Comparison of ENCODE assay signal across 19 cellular contexts in the genomic region with DNA sequence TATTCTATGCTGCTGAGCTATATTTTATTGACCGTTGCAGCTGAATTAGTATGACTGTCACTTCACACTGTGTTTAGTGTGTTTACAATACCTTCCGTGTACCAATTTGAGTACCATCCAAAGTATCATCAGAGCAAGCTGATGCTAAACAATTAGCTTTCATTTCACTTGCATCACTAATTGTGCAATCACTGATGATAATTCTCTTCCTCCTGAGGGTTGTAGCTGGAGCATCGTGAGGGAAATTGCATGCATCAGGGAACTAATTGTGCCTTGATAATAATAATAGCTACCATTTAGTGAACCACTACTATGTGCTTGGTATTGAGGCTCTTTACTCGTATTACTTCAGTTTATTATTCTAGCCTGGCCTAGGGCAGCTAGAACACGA.
"Had no signal": no experiment of that assay in that cellular context is flagged by ENCODE, and none has a peak within 500 bp of the region (broad histone marks: within the 10 kb centered on the region; RNA-seq: fewer than 3 reads in every experiment).

No MANE protein-coding gene starts in this region.

- H3K27me3 Mint-ChIP-seq: activated CD4-positive, alpha-beta memory T cell treated with anti-CD3 and anti-CD28 coated beads for 36 hours; activated naive CD8-positive, alpha-beta T cell treated with anti-CD3 and anti-CD28 coated beads for 36 hours; dendritic cell treated with granulocyte-macrophage colony-stimulating factor and Interleukin-4, amounts not matched to agents 40 ng/mL and 50 ng/mL, for 4 days; naive thymus-derived CD8-positive, alpha-beta T cell; stimulated activated naive B cell treated with anti-CD40 and anti-IgM and Interleukin-4, amounts not matched to agents 10 μg/mL and 1 μg/mL and 100 μg/mL, for 72 hours had no signal

- H3K27ac ChIP-seq: spleen, transverse colon, VCaP had no signal

- H3K27ac Mint-ChIP-seq: activated CD4-positive, alpha-beta memory T cell treated with anti-CD3 and anti-CD28 coated beads for 36 hours; activated naive CD8-positive, alpha-beta T cell treated with anti-CD3 and anti-CD28 coated beads for 36 hours; dendritic cell treated with granulocyte-macrophage colony-stimulating factor and Interleukin-4, amounts not matched to agents 40 ng/mL and 50 ng/mL, for 4 days; endodermal cell; naive thymus-derived CD8-positive, alpha-beta T cell had no signal

- H3K4me3 ChIP-seq: mucosa of descending colon, spleen, transverse colon had no signal

- H3K9me3 ChIP-seq: mucosa of descending colon, transverse colon had no signal

- H3K36me3 ChIP-seq: transverse colon had no signal

- DNase-seq: activated CD4-positive, alpha-beta memory T cell treated with anti-CD3 and anti-CD28 coated beads for 36 hours; activated gamma-delta T cell; activated naive CD8-positive, alpha-beta T cell treated with anti-CD3 and anti-CD28 coated beads for 36 hours; activated T-cell treated with anti-CD3 and anti-CD28 coated beads, Interleukin-2, amount 50 U/mL, for 48 hours; cerebellar nuclear complex; endodermal cell; mammary epithelial cell; mucosa of descending colon; naive thymus-derived CD8-positive, alpha-beta T cell; posterior cingulate gyrus; spleen; stimulated activated CD4-positive, alpha-beta T cell treated with anti-CD3 and anti-CD28 coated beads, Interleukin-1b, Interleukin-23, amount 100 ng/mL, for 48 hours; stimulated activated naive B cell treated with anti-CD40 and anti-IgM and Interleukin-4, amounts not matched to agents 10 μg/mL and 1 μg/mL and 100 μg/mL, for 72 hours; T-helper 9 cell; transverse colon had no signal

- H3K9me3 Mint-ChIP-seq: activated naive CD8-positive, alpha-beta T cell treated with anti-CD3 and anti-CD28 coated beads for 36 hours; dendritic cell treated with granulocyte-macrophage colony-stimulating factor and Interleukin-4, amounts not matched to agents 40 ng/mL and 50 ng/mL, for 4 days had no signal

- H3K27me3 ChIP-seq: spleen, transverse colon had no signal

- ATAC-seq: esophagus mucosa; left lobe of liver; mucosa of descending colon; naive thymus-derived CD8-positive, alpha-beta T cell had no signal

- H3K4me3 Mint-ChIP-seq: activated CD4-positive, alpha-beta memory T cell treated with anti-CD3 and anti-CD28 coated beads for 36 hours; activated naive CD8-positive, alpha-beta T cell treated with anti-CD3 and anti-CD28 coated beads for 36 hours; dendritic cell treated with granulocyte-macrophage colony-stimulating factor and Interleukin-4, amounts not matched to agents 40 ng/mL and 50 ng/mL, for 4 days; endodermal cell; naive thymus-derived CD8-positive, alpha-beta T cell; stimulated activated naive B cell treated with anti-CD40 and anti-IgM and Interleukin-4, amounts not matched to agents 10 μg/mL and 1 μg/mL and 100 μg/mL, for 72 hours had no signal

- H3K4me1 ChIP-seq: transverse colon had no signal
